ENCODE assay signal across 10 cellular contexts in the genomic region with DNA sequence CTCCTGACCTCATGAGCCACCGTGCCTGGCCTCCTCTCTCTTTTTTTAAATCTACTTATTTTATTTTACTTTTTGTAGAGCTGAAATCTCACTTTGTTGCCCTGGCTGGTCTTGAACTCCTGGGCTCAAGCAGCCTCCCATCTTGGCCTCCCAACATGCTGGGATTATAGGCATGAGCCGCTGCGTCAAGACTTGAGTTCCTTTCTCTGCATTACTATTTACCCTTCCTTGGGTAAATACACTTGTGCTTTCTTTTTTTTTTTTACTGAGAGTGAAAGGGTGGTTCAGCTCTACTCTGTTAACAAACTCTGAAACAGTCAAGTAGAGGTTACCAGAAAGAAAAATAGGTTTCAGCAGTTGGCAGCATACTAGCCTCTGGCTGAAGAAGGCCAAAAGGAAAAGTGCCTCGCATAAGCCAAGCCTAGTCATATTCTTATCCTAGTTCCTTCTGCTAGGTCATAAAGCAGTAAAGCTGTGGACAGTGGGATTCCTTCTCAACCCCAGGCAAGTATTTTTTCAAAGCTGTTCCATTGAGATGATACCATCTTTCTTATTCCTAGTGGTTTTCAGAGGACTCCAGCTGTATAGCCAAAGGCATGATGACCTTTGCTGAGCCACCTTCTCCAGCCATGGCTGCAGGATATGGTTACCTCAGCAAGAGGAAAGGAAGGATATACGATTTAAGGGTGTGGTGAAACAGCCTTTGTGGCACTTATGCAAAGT.
A peak's percentile ranks its signal among the peaks of the same experiment; 100 is the strongest.
DNase-seq lines count a peak whose midpoint lies in the region; ATAC-seq and TF ChIP-seq lines count a peak whose summit lies in the region.
"Had no signal": no experiment of that assay in that cellular context is flagged by ENCODE, and none has a peak within 500 bp of the region (broad histone marks: within the 10 kb centered on the region; RNA-seq: fewer than 3 reads in every experiment).

No MANE protein-coding gene starts in this region.

- H3K9me3 Mint-ChIP-seq in HFFc6 (no peaks in the 10 kb centered on the region), osteocyte (ENCODE audit: unreplicated experiment) (peaks cover 6% of the 10 kb centered on the region)
- peaks cover 8% of the 10 kb centered on the region for H3K9me3 Mint-ChIP-seq in dendritic cell treated with granulocyte-macrophage colony-stimulating factor and Interleukin-4, amounts not matched to agents 40 ng/mL and 50 ng/mL, for 4 days

- H3K4me3 Mint-ChIP-seq in HFFc6, result no peak overlapping the region
- peak overlapping the region; percentile 45 for H3K4me3 Mint-ChIP-seq in dendritic cell treated with granulocyte-macrophage colony-stimulating factor and Interleukin-4, amounts not matched to agents 40 ng/mL and 50 ng/mL, for 4 days
- H3K4me3 Mint-ChIP-seq in osteocyte (ENCODE audit: unreplicated experiment), result no peak overlapping the region

- H3K4me1 Mint-ChIP-seq in HFFc6 (ENCODE audit: low read depth), result peaks cover 32% of the 10 kb centered on the region
- H3K4me1 Mint-ChIP-seq in dendritic cell treated with granulocyte-macrophage colony-stimulating factor and Interleukin-4, amounts not matched to agents 40 ng/mL and 50 ng/mL, for 4 days (ENCODE audit: low read depth), result peaks cover 50% of the 10 kb centered on the region
- H3K4me1 Mint-ChIP-seq in osteocyte (ENCODE audit: unreplicated experiment), result peaks cover 24% of the 10 kb centered on the region

- H3K27me3 Mint-ChIP-seq in HFFc6 (ENCODE audit: insufficient read depth) (no peaks in the 10 kb centered on the region; the same call in 1 of the 2 replicates), osteocyte (ENCODE audit: unreplicated experiment) (no peaks in the 10 kb centered on the region)
- no peaks in the 10 kb centered on the region for H3K27me3 Mint-ChIP-seq in dendritic cell treated with granulocyte-macrophage colony-stimulating factor and Interleukin-4, amounts not matched to agents 40 ng/mL and 50 ng/mL, for 4 days

- H3K36me3 Mint-ChIP-seq in HFFc6 (ENCODE audit: low read depth) (peaks cover 32% of the 10 kb centered on the region), osteocyte (ENCODE audit: unreplicated experiment) (peaks cover 20% of the 10 kb centered on the region)
- H3K36me3 Mint-ChIP-seq in dendritic cell treated with granulocyte-macrophage colony-stimulating factor and Interleukin-4, amounts not matched to agents 40 ng/mL and 50 ng/mL, for 4 days (ENCODE audit: low read depth), result peaks cover 35% of the 10 kb centered on the region

- intact Hi-C loops in dendritic cell treated with granulocyte-macrophage colony-stimulating factor and Interleukin-4, amounts not matched to agents 40 ng/mL and 50 ng/mL, for 4 days (cut with micrococcal nuclease), result no loop called here

- TF ChIP-seq CTCF in HFFc6 (IDR thresholded peaks at IDR 0.05), result no peak
- TF ChIP-seq CTCF in osteocyte (IDR thresholded peaks at IDR 0.05), result no peak

- DNase-seq in SKM-1 treated with dmso at 0.1 percent for 144 hours (lab: John Stamatoyannopoulos, UW; ENCODE audit: unreplicated experiment) (peak; percentile 28), SKM-1 (lab: John Stamatoyannopoulos, UW; ENCODE audit: unreplicated experiment) (no peak), HFFc6 (no peak), osteocyte (ENCODE audit: extremely low spot score, unreplicated experiment) (no peak), NCI-H446 treated with DMSO at 0.1 percent for 48 hours (lab: John Stamatoyannopoulos, UW) (no peak)
- DNase-seq: KG1, RPMI8226 had no signal

- H3K27ac Mint-ChIP-seq in HFFc6 (peak overlapping the region; percentile 26; the same call in 1 of the 2 replicates), osteocyte (ENCODE audit: unreplicated experiment) (peak overlapping the region; percentile 34)
- peak overlapping the region; percentile 90 for H3K27ac Mint-ChIP-seq in dendritic cell treated with granulocyte-macrophage colony-stimulating factor and Interleukin-4, amounts not matched to agents 40 ng/mL and 50 ng/mL, for 4 days

- ATAC-seq in GM21423 (IDR thresholded peaks at IDR 0.05; ENCODE audit: unreplicated experiment), result no peak
- no peak for ATAC-seq in GM19324 (IDR thresholded peaks at IDR 0.05; ENCODE audit: low FRiP score, unreplicated experiment)

Comparison
In these comparisons a context has a peak if more than half of its experiments do, and no peak if none do; other contexts are left out.
1. H3K27ac Mint-ChIP-seq: peak in every context shown above with its lines; median percentile 90 in dendritic cell treated with granulocyte-macrophage colony-stimulating factor and Interleukin-4, amounts not matched to agents 40 ng/mL and 50 ng/mL, for 4 days; 34 in osteocyte; 26 in HFFc6.